20 cellular contexts compared by ENCODE assay signal in genomic region chr6:71421611-71422010, GRCh38.
DNase-seq lines count a peak whose midpoint lies in the region; ATAC-seq, FAIRE-seq and TF ChIP-seq lines count a peak whose summit lies in the region.
"Had no signal": no experiment of that assay in that cellular context is flagged by ENCODE, and none has a peak within 500 bp of the region (broad histone marks: within the 10 kb centered on the region; RNA-seq: fewer than 3 reads in every experiment).

No MANE protein-coding gene starts in this region.

- TF ChIP-seq CTCF in astrocyte (IDR thresholded peaks at IDR 0.05; ENCODE audit: insufficient read depth, low read depth, low read length) = no peak
- TF ChIP-seq CTCF in kidney (IDR thresholded peaks at IDR 0.05; ENCODE audit: borderline replicate concordance, extremely low read depth, insufficient read depth) = no peak
- TF ChIP-seq CTCF in stomach (IDR thresholded peaks at IDR 0.05) = no peak
- TF ChIP-seq CTCF in A673 (conservative IDR thresholded peaks at IDR 0.05; ENCODE audit: low read depth, low read length) = no peak

- CTCF ChIA-PET in A673 (lab: Charles Lee) = no interaction called here

- H3K27ac ChIP-seq in GM23248 = no peak overlapping the region
- H3K27ac ChIP-seq in astrocyte (ENCODE audit: low read depth, low read length) = no peak overlapping the region
- peak overlapping the region; percentile 82 to 86 for H3K27ac ChIP-seq in kidney (ENCODE audit: low read depth in 2 of 2, low read length in 2 of 2)
- peak overlapping the region in 3 of 5 donors; percentile 97 to 99 (median 98) for H3K27ac ChIP-seq in stomach
- H3K27ac ChIP-seq in A673 (ENCODE audit: low read depth, low read length, poor library complexity, severe bottlenecking) = no peak overlapping the region
- H3K27ac ChIP-seq: HL-60 had no signal

- no peaks in the 10 kb centered on the region for H3K9me3 ChIP-seq in GM23248 (ENCODE audit: low read depth)
- no peaks in the 10 kb centered on the region for H3K9me3 ChIP-seq in astrocyte (ENCODE audit: insufficient read depth, low read depth, low read length)
- no peaks in the 10 kb centered on the region for H3K9me3 ChIP-seq in kidney (ENCODE audit: control insufficient read depth in 1 of 2, low read length in 2 of 2)
- no peaks in the 10 kb centered on the region for H3K9me3 ChIP-seq in stomach
- no peaks in the 10 kb centered on the region for H3K9me3 ChIP-seq in A673 (ENCODE audit: low read depth, low read length, poor library complexity, severe bottlenecking)
- H3K9me3 ChIP-seq: BE2C had no signal

- no peak for TF ChIP-seq POLR2A in stomach (IDR thresholded peaks at IDR 0.05)

- H3K36me3 ChIP-seq in GM23248 (ENCODE audit: low read depth) (no peaks in the 10 kb centered on the region), astrocyte (ENCODE audit: insufficient read depth, low read length) (peaks cover 6% of the 10 kb centered on the region), kidney (ENCODE audit: control insufficient read depth in 1 of 2, insufficient read depth in 2 of 2, low read length in 2 of 2) (peaks cover 4 to 22% of the 10 kb centered on the region in 2 donors), stomach (peaks cover 0 to 7% (median 3%) of the 10 kb centered on the region in 4 donors), A673 (ENCODE audit: insufficient read depth, low read length, poor library complexity, severe bottlenecking) (no peaks in the 10 kb centered on the region)
- H3K36me3 ChIP-seq: BE2C had no signal

- H3K4me1 ChIP-seq in GM23248 (ENCODE audit: insufficient read depth) (peaks cover 14% of the 10 kb centered on the region), astrocyte (ENCODE audit: insufficient read depth, low read length) (no peaks in the 10 kb centered on the region), kidney (ENCODE audit: control insufficient read depth in 1 of 2, insufficient read depth in 1 of 2, low read depth in 1 of 2, low read length in 2 of 2) (peaks cover 6 to 14% of the 10 kb centered on the region in 2 donors), stomach (peaks cover 6 to 33% (median 22%) of the 10 kb centered on the region in 4 donors), A673 (ENCODE audit: insufficient read depth, low read length, poor library complexity, severe bottlenecking) (no peaks in the 10 kb centered on the region)
- H3K4me1 ChIP-seq: BE2C had no signal

- H3K27me3 ChIP-seq in GM23248 (replicated peaks; ENCODE audit: insufficient read depth) = no peaks in the 10 kb centered on the region
- no peaks in the 10 kb centered on the region for H3K27me3 ChIP-seq in astrocyte (ENCODE audit: insufficient read depth, low read length)
- peaks cover 0 to 12% (median 0%) of the 10 kb centered on the region in 3 donors for H3K27me3 ChIP-seq in stomach
- peaks cover 4% of the 10 kb centered on the region for H3K27me3 ChIP-seq in A673 (replicated peaks; ENCODE audit: insufficient read depth, low read depth, low read length, poor library complexity)

- H3K9me2 ChIP-seq in GM23248 (ENCODE audit: insufficient read depth) = no peaks in the 10 kb centered on the region

- no peak for TF ChIP-seq EP300 in stomach (IDR thresholded peaks at IDR 0.05)

- FAIRE-seq in astrocyte (lab: Jason Lieb, UNC) (peak; percentile 29), kidney (lab: Jason Lieb, UNC) (peak; percentile 35)
- FAIRE-seq: D721Med had no signal

- H3K27me3 Mint-ChIP-seq in astrocyte (ENCODE audit: low read depth, unreplicated experiment) = peaks cover 3% of the 10 kb centered on the region

- H3K4me2 ChIP-seq in GM23248 (ENCODE audit: unreplicated experiment) (peak overlapping the region; percentile 82), astrocyte (ENCODE audit: low read length) (peak overlapping the region; percentile 98)

- no peak overlapping the region for H3K9ac ChIP-seq in GM23248
- no peak overlapping the region for H3K9ac ChIP-seq in astrocyte (ENCODE audit: low read length)
- peak overlapping the region in 1 of 2 donors; percentile 87 for H3K9ac ChIP-seq in kidney (ENCODE audit: low read length in 2 of 2)

- POLR2A ChIA-PET in A673 (lab: Charles Lee; ENCODE audit: low non-redundant PET) = no interaction called here

- peaks cover 3% of the 10 kb centered on the region for H3K4me1 Mint-ChIP-seq in astrocyte (ENCODE audit: low read depth, unreplicated experiment)
- H3K4me1 Mint-ChIP-seq: stimulated activated effector memory CD8-positive, alpha-beta T cell treated with anti-CD3 and anti-CD28 coated beads, Interleukin-12 subunit alpha, Interleukin-12 subunit beta, amount 100 ng/mL, for 72 hours had no signal

- H2AFZ ChIP-seq in GM23248 (peak overlapping the region; percentile 96), astrocyte (ENCODE audit: low read depth, low read length) (no peak overlapping the region)

- no peaks in the 10 kb centered on the region for H3F3A ChIP-seq in GM23248 (ENCODE audit: insufficient read depth)

- DNase-seq in GM23248 (no peak), astrocyte (ENCODE audit: low read depth) (no peak), kidney (no peak), stomach (no peak), A673 (ENCODE audit: low spot score) (no peak), A172 (ENCODE audit: low spot score) (no peak)
- DNase-seq: activated CD4-positive, CD25-positive, alpha-beta regulatory T cell treated with anti-CD3 and anti-CD28 coated beads, Interleukin-2, amount 50 U/mL, for 72 hours; activated CD8-positive, alpha-beta memory T cell treated with anti-CD3 and anti-CD28 coated beads, Interleukin-2, amount 10 ng/mL, durations not matched to agents 7 days and 5 days; activated effector memory CD4-positive, alpha-beta T cell treated with anti-CD3 and anti-CD28 coated beads, Interleukin-2, amount 50 U/mL, for 16 hours; BE2C; dermis blood vessel endothelial cell; NCI-H146; NCI-H2227 treated with DMSO at 0.1 percent for 48 hours; Right ventricle myocardium superior; T-helper 2 cell had no signal

- H4K20me1 ChIP-seq in GM23248 (ENCODE audit: insufficient read depth) (no peaks in the 10 kb centered on the region), astrocyte (ENCODE audit: insufficient read depth, low read length) (peaks cover 15% of the 10 kb centered on the region)

- in situ Hi-C loops in GM23248 (cut with MboI) = no loop called here

- peaks cover 3% of the 10 kb centered on the region for H3K36me3 Mint-ChIP-seq in astrocyte (ENCODE audit: low read depth, unreplicated experiment)
- H3K36me3 Mint-ChIP-seq: activated CD8-positive, alpha-beta memory T cell treated with anti-CD3 and anti-CD28 coated beads, Interleukin-2, amount 10 ng/mL, durations not matched to agents 7 days and 5 days; stimulated activated effector memory CD8-positive, alpha-beta T cell treated with anti-CD3 and anti-CD28 coated beads, Interleukin-12 subunit alpha, Interleukin-12 subunit beta, amount 100 ng/mL, for 72 hours had no signal

- intact Hi-C loops in kidney (cut with DNase I) = no loop called here
- intact Hi-C loops in stomach (cut with DNase I; ENCODE audit: low total_unique reads) = no loop called here
- intact Hi-C loops in A673 (cut with micrococcal nuclease; ENCODE audit: unreplicated experiment) = no loop called here

- no peak overlapping the region for H3K27ac Mint-ChIP-seq in astrocyte (ENCODE audit: unreplicated experiment)
- H3K27ac Mint-ChIP-seq: stimulated activated effector memory CD8-positive, alpha-beta T cell treated with anti-CD3 and anti-CD28 coated beads, Interleukin-12 subunit alpha, Interleukin-12 subunit beta, amount 100 ng/mL, for 72 hours had no signal

- peaks cover 2% of the 10 kb centered on the region for H3K9me3 Mint-ChIP-seq in astrocyte (ENCODE audit: unreplicated experiment)
- H3K9me3 Mint-ChIP-seq: stimulated activated effector memory CD8-positive, alpha-beta T cell treated with anti-CD3 and anti-CD28 coated beads, Interleukin-12 subunit alpha, Interleukin-12 subunit beta, amount 100 ng/mL, for 72 hours had no signal

- ATAC-seq in GM21381 (IDR thresholded peaks at IDR 0.05; ENCODE audit: unreplicated experiment) = no peak
- ATAC-seq in HG02852 (IDR thresholded peaks at IDR 0.05; ENCODE audit: unreplicated experiment) = no peak
- ATAC-seq: activated CD8-positive, alpha-beta memory T cell treated with anti-CD3 and anti-CD28 coated beads, Interleukin-2, amount 10 ng/mL, durations not matched to agents 7 days and 5 days had no signal

- H3K79me2 ChIP-seq in GM23248 (ENCODE audit: insufficient read depth) (peaks cover 27% of the 10 kb centered on the region), astrocyte (ENCODE audit: insufficient read depth, low read length) (peaks cover 40% of the 10 kb centered on the region)

- no peak overlapping the region for H3K4me3 ChIP-seq in GM23248
- H3K4me3 ChIP-seq in astrocyte (ENCODE audit: insufficient read depth, low read depth, low read length) = no peak overlapping the region
- peak overlapping the region; percentile 86 to 96 for H3K4me3 ChIP-seq in kidney (ENCODE audit: low read length in 2 of 2)
- peak overlapping the region in 1 of 4 donors; percentile 89 for H3K4me3 ChIP-seq in stomach
- H3K4me3 ChIP-seq in A673 (ENCODE audit: low read depth, low read length, poor library complexity, severe bottlenecking) = no peak overlapping the region

- WGBS in GM23248 (ENCODE audit: low coverage in 1 of 2, low lambda C conversion rate in 2 of 2, missing lambda C conversion rate in 2 of 2), 2 experiments = 94 to 95% methylated on average over 4 of the region's 4 CpGs
- WGBS in stomach, 5 donors = 66 to 76% (median 76%) methylated on average over 4 of the region's 4 CpGs

- no peak overlapping the region for H3K4me3 Mint-ChIP-seq in astrocyte (ENCODE audit: unreplicated experiment)
- H3K4me3 Mint-ChIP-seq: stimulated activated effector memory CD8-positive, alpha-beta T cell treated with anti-CD3 and anti-CD28 coated beads, Interleukin-12 subunit alpha, Interleukin-12 subunit beta, amount 100 ng/mL, for 72 hours had no signal

- BruUV-seq in A673 (replicated peaks; lab: Mats Ljungman, UMichigan) = no TSS peak

Comparison
In these comparisons a context has a peak if more than half of its experiments do, and no peak if none do; other contexts are left out.
1. H3K27ac ChIP-seq: peak in kidney (2 of 2) and stomach (3 of 5); none in GM23248 (single experiment), astrocyte (single experiment) and A673 (single experiment).
2. H3K4me3 ChIP-seq: peak in kidney (2 of 2); none in GM23248 (single experiment), astrocyte (single experiment) and A673 (single experiment).